ENCODE assay signal across 18 cellular contexts in the genomic region with DNA sequence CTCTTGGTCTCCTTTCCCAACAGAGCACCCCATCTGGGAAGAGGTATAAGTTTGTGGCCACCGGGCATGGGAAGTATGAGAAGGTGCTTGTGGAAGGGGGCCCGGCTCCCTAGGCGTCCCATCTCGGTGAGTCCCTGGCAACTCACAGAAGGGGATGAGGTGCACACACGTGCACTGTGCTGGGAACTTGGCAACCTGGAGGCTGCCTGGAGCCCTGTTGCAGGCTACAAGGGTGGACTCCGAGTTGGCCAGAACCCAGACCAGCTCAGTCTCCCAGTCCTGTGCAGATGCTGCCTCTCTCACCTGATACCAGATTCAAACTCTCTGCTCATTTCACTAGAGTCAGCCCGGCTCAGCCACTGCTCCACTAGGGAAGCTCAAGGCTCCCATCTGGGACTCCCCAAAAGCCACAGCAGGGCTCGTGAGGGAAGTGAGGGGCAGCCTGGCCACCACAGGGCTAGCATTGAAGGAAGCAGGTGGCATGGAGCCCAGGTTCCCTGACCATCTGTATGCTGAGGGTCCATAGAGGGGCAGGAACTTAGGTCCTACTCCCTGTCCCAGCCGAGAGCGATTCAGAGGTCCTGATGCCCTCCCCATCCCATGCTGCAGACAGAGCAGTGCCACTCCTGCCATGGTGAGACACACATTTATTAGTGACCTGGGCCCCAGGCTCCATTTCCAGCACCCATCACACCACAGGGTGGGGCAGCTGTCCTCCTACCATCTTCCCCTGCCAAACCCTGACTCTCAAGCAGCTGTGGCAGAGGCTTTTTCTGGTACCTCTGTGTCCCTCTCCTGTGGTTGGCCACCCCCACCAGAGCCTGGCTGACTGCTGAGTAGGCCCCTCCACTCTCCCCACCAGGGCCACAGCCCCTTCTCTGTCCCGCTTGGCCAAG. TPM values are rescaled to one million over a fixed set of nuclear protein-coding genes. Genes with fewer than 3 reads are reported as not detected.
DNase-seq lines count a peak whose midpoint lies in the region; ATAC-seq and TF ChIP-seq lines count a peak whose summit lies in the region.
"Had no signal": no experiment of that assay in that cellular context is flagged by ENCODE, and none has a peak within 500 bp of the region (broad histone marks: within the 10 kb centered on the region; RNA-seq: fewer than 3 reads in every experiment).

No MANE protein-coding gene starts in this region.

- intact Hi-C loops in esophagus squamous epithelium (cut with DNase I): no loop called here

- H3K36me3 ChIP-seq in Loucy (ENCODE audit: insufficient read depth, low read length) (peaks cover 31% of the 10 kb centered on the region), esophagus squamous epithelium (peaks cover 0 to 70% (median 28%) of the 10 kb centered on the region in 3 donors), skeletal muscle tissue (ENCODE audit: control insufficient read depth in 3 of 3, insufficient read depth in 3 of 3, low read length in 3 of 3) (peaks cover 10 to 44% (median 15%) of the 10 kb centered on the region in 3 donors)

- 86 to 90% methylated on average over 3 to 9 of the region's 11 CpGs for WGBS in esophagus squamous epithelium, 2 donors

- peak; percentile 60 for DNase-seq in activated effector memory CD4-positive, alpha-beta T cell treated with anti-CD3 and anti-CD28 coated beads, Interleukin-2, amount 50 U/mL, for 16 hours
- no peak for DNase-seq in activated effector memory CD4-positive, alpha-beta T cell treated with Interleukin-2 at 50 U/mL for 16 hours
- no peak for DNase-seq in esophagus squamous epithelium (lab: John Stamatoyannopoulos, UW)
- DNase-seq: activated CD4-positive, CD25-positive, alpha-beta regulatory T cell; effector memory CD4-positive, alpha-beta T cell; NCI-H2029 treated with DMSO at 0.1 percent for 48 hours; NCI-H748 treated with DMSO at 0.1 percent for 48 hours; stimulated activated CD4-positive, alpha-beta T cell treated with anti-CD3 and anti-CD28 coated beads, Interleukin-2, amount 100 ng/mL, for 48 hours had no signal

- ATAC-seq in esophagus mucosa (no peak), GM18517 (IDR thresholded peaks at IDR 0.05; ENCODE audit: unreplicated experiment) (no peak), GM19351 (IDR thresholded peaks at IDR 0.05; ENCODE audit: unreplicated experiment) (no peak)
- ATAC-seq: right cardiac atrium had no signal

- TF ChIP-seq POLR2A in esophagus squamous epithelium (IDR thresholded peaks at IDR 0.05): no peak

- H2AFZ ChIP-seq in Loucy (ENCODE audit: low read length): no peak overlapping the region

- H3K27me3 ChIP-seq in Loucy (ENCODE audit: insufficient read depth, low read length, poor library complexity, severe bottlenecking) (peaks cover 7% of the 10 kb centered on the region), esophagus squamous epithelium (no peaks in the 10 kb centered on the region), skeletal muscle tissue (ENCODE audit: control insufficient read depth in 3 of 3, insufficient read depth in 3 of 3, low read length in 3 of 3) (no peaks in the 10 kb centered on the region)
- H3K27me3 ChIP-seq: tibial nerve had no signal

- peak overlapping the region; percentile 96 for H3K4me2 ChIP-seq in Loucy (ENCODE audit: low read depth, low read length, poor library complexity, severe bottlenecking)

- H3K9ac ChIP-seq in Loucy (ENCODE audit: low read depth, low read length, poor library complexity, severe bottlenecking) (peak overlapping the region; percentile 100), skeletal muscle tissue (ENCODE audit: low read depth in 1 of 3, low read length in 3 of 3) (peak overlapping the region in 2 of 3 donors; percentile 2 to 57)

- no peaks in the 10 kb centered on the region for H3F3A ChIP-seq in Loucy (ENCODE audit: low read depth)

- peaks cover 22% of the 10 kb centered on the region for H3K4me1 ChIP-seq in Loucy (ENCODE audit: insufficient read depth, low read length, poor library complexity, severe bottlenecking)
- H3K4me1 ChIP-seq in esophagus squamous epithelium: peaks cover 0 to 47% (median 20%) of the 10 kb centered on the region in 3 donors
- peaks cover 53 to 63% (median 59%) of the 10 kb centered on the region in 3 donors for H3K4me1 ChIP-seq in skeletal muscle tissue (ENCODE audit: control insufficient read depth in 3 of 3, insufficient read depth in 3 of 3, low read length in 3 of 3)

- peaks cover 7% of the 10 kb centered on the region for H4K20me1 ChIP-seq in Loucy (ENCODE audit: insufficient read depth, low read length, poor library complexity, severe bottlenecking)

- no peak for TF ChIP-seq CTCF in Loucy (conservative IDR thresholded peaks at IDR 0.05; ENCODE audit: low read length)
- no peak for TF ChIP-seq CTCF in esophagus squamous epithelium (IDR thresholded peaks at IDR 0.05)

- H3K9me3 ChIP-seq in Loucy (ENCODE audit: insufficient read depth, low read depth, low read length): no peaks in the 10 kb centered on the region
- no peaks in the 10 kb centered on the region for H3K9me3 ChIP-seq in esophagus squamous epithelium
- no peaks in the 10 kb centered on the region for H3K9me3 ChIP-seq in skeletal muscle tissue (ENCODE audit: control insufficient read depth in 3 of 3, low read length in 3 of 3)
- H3K9me3 ChIP-seq: tibial nerve had no signal

- no peaks in the 10 kb centered on the region for H3K9me2 ChIP-seq in Loucy (replicated peaks; ENCODE audit: low read depth, low read length)

- peak overlapping the region in 3 of 4 donors; percentile 38 to 81 (median 59) for H3K27ac ChIP-seq in esophagus squamous epithelium
- peak overlapping the region; percentile 64 for H3K27ac ChIP-seq in skeletal muscle tissue (ENCODE audit: low read depth, low read length)

- H3K4me3 ChIP-seq in Loucy (ENCODE audit: low read length, poor library complexity, severe bottlenecking): peak overlapping the region; percentile 97
- no peak overlapping the region for H3K4me3 ChIP-seq in esophagus squamous epithelium
- no peak overlapping the region for H3K4me3 ChIP-seq in skeletal muscle tissue (ENCODE audit: low read length in 3 of 3)
- H3K4me3 ChIP-seq: tibial nerve had no signal

- H3K79me2 ChIP-seq in Loucy (ENCODE audit: insufficient read depth, low read length): peaks cover 49% of the 10 kb centered on the region

RNA-seq across cellular contexts. Expression of a gene that starts 4.0 kb away (rescaled TPM):
- total RNA-seq in esophagus squamous epithelium (not detected), skeletal muscle tissue (1.0 TPM), esophagus mucosa (not detected)
- total RNA-seq: HT1080, liver, M059J, tibial nerve had no signal

RNA-seq across cellular contexts. Expression of a gene that starts 31.8 kb away (rescaled TPM):
- total RNA-seq in esophagus squamous epithelium (1 to 10 TPM in 2 of 4 donors, under 1 TPM in 1, not detected in 1; 0.76 to 3.1 (median 1.6) TPM), skeletal muscle tissue (4,042 TPM), esophagus mucosa (0.40 TPM)
- total RNA-seq: HT1080, M059J had no signal

RNA-seq across cellular contexts. Expression of a gene that starts 34.8 kb away (rescaled TPM):
- total RNA-seq in esophagus squamous epithelium (10 to 100 TPM; 23.3 to 75.9 (median 46.4) TPM), skeletal muscle tissue (29.2 TPM), esophagus mucosa (18.8 TPM)

RNA-seq across cellular contexts. Expression of a gene that starts 48.9 kb away (rescaled TPM):
- 10 to 100 TPM in 3 of 4 donors, not detected in 1; 14.7 to 23.8 (median 15.0) TPM for total RNA-seq in esophagus squamous epithelium
- total RNA-seq in skeletal muscle tissue: 2,937 TPM
- total RNA-seq in esophagus mucosa: 4.4 TPM
- total RNA-seq: HT1080, M059J, right cardiac atrium, tibial nerve had no signal

RNA-seq across cellular contexts. Expression of a gene that starts 52.9 kb away (rescaled TPM):
- total RNA-seq in esophagus squamous epithelium: 100 to 1,000 TPM in 1 of 4 donors, 10 to 100 TPM in 3; 28.7 to 110 (median 69.3) TPM
- not detected for total RNA-seq in skeletal muscle tissue
- 22.4 TPM for total RNA-seq in esophagus mucosa
- total RNA-seq: HT1080, M059J, right cardiac atrium had no signal

Comparison
In these comparisons a context has a peak if more than half of its experiments do, and no peak if none do; other contexts are left out.
1. RNA of a gene that starts 31.8 kb away (total RNA-seq): 4,042 TPM in skeletal muscle tissue (single experiment); 0.76 to 3.1 TPM in esophagus squamous epithelium and 0.40 TPM in esophagus mucosa (single experiment); every median in the first group is over 100 times any median in the second.